8 cellular contexts compared by ENCODE assay signal in the genomic region with DNA sequence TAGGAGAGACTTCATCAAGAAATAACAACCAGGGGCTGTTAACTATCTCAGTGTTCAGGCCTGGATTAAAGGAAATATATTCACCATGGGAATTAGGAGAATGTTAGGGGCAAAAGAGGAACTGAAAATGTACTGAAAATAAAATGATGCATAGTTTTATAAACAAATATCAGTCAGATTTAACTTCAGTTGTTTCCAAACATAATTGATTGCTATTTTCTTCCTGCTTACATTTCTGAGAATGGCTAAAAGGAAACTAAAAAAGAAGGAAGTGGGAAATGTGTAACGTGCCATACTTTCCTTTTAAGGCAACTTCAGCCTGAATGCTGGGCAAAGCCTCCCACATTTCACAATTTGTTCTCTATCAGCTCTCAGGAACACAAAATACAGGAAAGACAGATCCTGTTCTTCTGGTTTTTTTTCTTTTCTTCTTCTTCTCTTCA.
DNase-seq lines count a peak whose midpoint lies in the region; ATAC-seq and TF ChIP-seq lines count a peak whose summit lies in the region.

No MANE protein-coding gene starts in this region.

- no peaks in the 10 kb centered on the region for H3K9me3 ChIP-seq in mesenchymal stem cell (ENCODE audit: control insufficient read depth, low read length)

- no peak overlapping the region for H3K4ac ChIP-seq in mesenchymal stem cell (ENCODE audit: low read depth in 1 of 2, low read length in 2 of 2)

- H3K4me2 ChIP-seq in mesenchymal stem cell (ENCODE audit: low read length, poor library complexity, severe bottlenecking): no peak overlapping the region

- H3K4me1 ChIP-seq in mesenchymal stem cell (ENCODE audit: control insufficient read depth, insufficient read depth, low read depth, low read length) (no peaks in the 10 kb centered on the region), urinary bladder (ENCODE audit: insufficient read depth) (peaks cover 2% of the 10 kb centered on the region)

- H3K9ac ChIP-seq in mesenchymal stem cell (ENCODE audit: low read length): peak overlapping the region; percentile 57

- no peak overlapping the region for H2AFZ ChIP-seq in mesenchymal stem cell (ENCODE audit: low read depth, low read length)

- no peaks in the 10 kb centered on the region for H3K27me3 Mint-ChIP-seq in activated naive CD8-positive, alpha-beta T cell treated with anti-CD3 and anti-CD28 coated beads, Interleukin-2, amount 10 ng/mL, durations not matched to agents 7 days and 5 days
- no peaks in the 10 kb centered on the region for H3K27me3 Mint-ChIP-seq in activated naive CD8-positive, alpha-beta T cell treated with anti-CD3 and anti-CD28 coated beads, Interleukin-2, amount 50 U/mL, for 24 hours
- no peaks in the 10 kb centered on the region for H3K27me3 Mint-ChIP-seq in naive thymus-derived CD8-positive, alpha-beta T cell

- H3K4me1 Mint-ChIP-seq in activated naive CD8-positive, alpha-beta T cell treated with anti-CD3 and anti-CD28 coated beads, Interleukin-2, amount 10 ng/mL, durations not matched to agents 7 days and 5 days: peaks cover 49% of the 10 kb centered on the region
- peaks cover 26% of the 10 kb centered on the region for H3K4me1 Mint-ChIP-seq in activated naive CD8-positive, alpha-beta T cell treated with anti-CD3 and anti-CD28 coated beads, Interleukin-2, amount 50 U/mL, for 24 hours
- peaks cover 10 to 54% (median 20%) of the 10 kb centered on the region in 4 donors for H3K4me1 Mint-ChIP-seq in naive thymus-derived CD8-positive, alpha-beta T cell

- H2BK15ac ChIP-seq in mesenchymal stem cell (ENCODE audit: low read depth, poor library complexity, severe bottlenecking): no peak overlapping the region

- DNase-seq in activated naive CD8-positive, alpha-beta T cell treated with anti-CD3 and anti-CD28 coated beads, Interleukin-2, amount 10 ng/mL, durations not matched to agents 7 days and 5 days: no peak
- DNase-seq in activated naive CD8-positive, alpha-beta T cell treated with anti-CD3 and anti-CD28 coated beads, Interleukin-2, amount 50 U/mL, for 24 hours: no peak
- DNase-seq in choroid plexus epithelial cell (ENCODE audit: low read depth) (peak; percentile 70), mesenchymal stem cell (peak; percentile 67), iPS-NIHi11 (ENCODE audit: low spot score) (no peak)
- no peak for DNase-seq in naive thymus-derived CD8-positive, alpha-beta T cell

- H2BK12ac ChIP-seq in mesenchymal stem cell (ENCODE audit: low read length in 2 of 2): no peak overlapping the region

- H3K27ac ChIP-seq in mesenchymal stem cell (ENCODE audit: low read length, poor library complexity, severe bottlenecking) (no peak overlapping the region), urinary bladder (ENCODE audit: low read depth) (peak overlapping the region; percentile 86)

- H3K4me3 Mint-ChIP-seq in activated naive CD8-positive, alpha-beta T cell treated with anti-CD3 and anti-CD28 coated beads, Interleukin-2, amount 10 ng/mL, durations not matched to agents 7 days and 5 days: peak overlapping the region; percentile 16
- no peak overlapping the region for H3K4me3 Mint-ChIP-seq in activated naive CD8-positive, alpha-beta T cell treated with anti-CD3 and anti-CD28 coated beads, Interleukin-2, amount 50 U/mL, for 24 hours
- H3K4me3 Mint-ChIP-seq in naive thymus-derived CD8-positive, alpha-beta T cell: no peak overlapping the region

- 0% methylated on average over 1 of the region's 1 CpG for WGBS in mesenchymal stem cell
- WGBS in urinary bladder: 3% methylated on average over 1 of the region's 1 CpG

- H3K4me3 ChIP-seq in choroid plexus epithelial cell (ENCODE audit: low read depth, low read length): no peak overlapping the region
- H3K4me3 ChIP-seq in mesenchymal stem cell (ENCODE audit: insufficient read depth in 1 of 2, low read depth in 1 of 2, low read length in 2 of 2): no peak overlapping the region
- H3K4me3 ChIP-seq in urinary bladder (ENCODE audit: low read depth, low read length): no peak overlapping the region

- no peaks in the 10 kb centered on the region for H3K27me3 ChIP-seq in mesenchymal stem cell (ENCODE audit: control insufficient read depth in 1 of 2, insufficient read depth in 1 of 2, low read length in 2 of 2)

- no peak overlapping the region for H3K14ac ChIP-seq in mesenchymal stem cell (ENCODE audit: low read length in 2 of 2)

- H3K18ac ChIP-seq in mesenchymal stem cell (ENCODE audit: low read depth in 1 of 2, low read length in 2 of 2): peak overlapping the region in 1 of 2 experiments; percentile 55

- peaks cover 8% of the 10 kb centered on the region for H3K79me1 ChIP-seq in mesenchymal stem cell (replicated peaks; ENCODE audit: low read length, poor library complexity, severe bottlenecking)

- no peak overlapping the region for H2BK120ac ChIP-seq in mesenchymal stem cell (ENCODE audit: low read depth, low read length)

- TF ChIP-seq CTCF in choroid plexus epithelial cell (conservative IDR thresholded peaks at IDR 0.05; ENCODE audit: low read depth, low read length): no peak

- peak overlapping the region; percentile 3 for H3K27ac Mint-ChIP-seq in activated naive CD8-positive, alpha-beta T cell treated with anti-CD3 and anti-CD28 coated beads, Interleukin-2, amount 10 ng/mL, durations not matched to agents 7 days and 5 days
- H3K27ac Mint-ChIP-seq in activated naive CD8-positive, alpha-beta T cell treated with anti-CD3 and anti-CD28 coated beads, Interleukin-2, amount 50 U/mL, for 24 hours: no peak overlapping the region
- H3K27ac Mint-ChIP-seq in naive thymus-derived CD8-positive, alpha-beta T cell: peak overlapping the region in 4 of 10 donors; percentile 2 to 39 (median 13)

- H3K36me3 Mint-ChIP-seq in activated naive CD8-positive, alpha-beta T cell treated with anti-CD3 and anti-CD28 coated beads, Interleukin-2, amount 10 ng/mL, durations not matched to agents 7 days and 5 days: peaks cover 12% of the 10 kb centered on the region
- peaks cover 2% of the 10 kb centered on the region for H3K36me3 Mint-ChIP-seq in activated naive CD8-positive, alpha-beta T cell treated with anti-CD3 and anti-CD28 coated beads, Interleukin-2, amount 50 U/mL, for 24 hours (ENCODE audit: low read depth)
- peaks cover 0 to 2% (median 0%) of the 10 kb centered on the region in 3 donors for H3K36me3 Mint-ChIP-seq in naive thymus-derived CD8-positive, alpha-beta T cell

- H4K8ac ChIP-seq in mesenchymal stem cell (ENCODE audit: low read length): no peak overlapping the region

- H3K36me3 ChIP-seq in mesenchymal stem cell (ENCODE audit: control insufficient read depth in 1 of 2, insufficient read depth in 2 of 2, low read depth in 1 of 2, low read length in 2 of 2) (peaks cover 0 to 3% of the 10 kb centered on the region in 2 experiments), urinary bladder (ENCODE audit: insufficient read depth) (no peaks in the 10 kb centered on the region)

- H3K23ac ChIP-seq in mesenchymal stem cell (ENCODE audit: low read length in 2 of 2): no peak overlapping the region

- H2AK5ac ChIP-seq in mesenchymal stem cell (ENCODE audit: low read length, severe bottlenecking): no peak overlapping the region

- POLR2A ChIA-PET in activated naive CD8-positive, alpha-beta T cell treated with anti-CD3 and anti-CD28 coated beads, Interleukin-2, amount 10 ng/mL, durations not matched to agents 7 days and 5 days (lab: Charles Lee): no interaction called here
- POLR2A ChIA-PET in naive thymus-derived CD8-positive, alpha-beta T cell (lab: Charles Lee): no interaction called here

- peaks cover 2% of the 10 kb centered on the region for H3K9me3 Mint-ChIP-seq in activated naive CD8-positive, alpha-beta T cell treated with anti-CD3 and anti-CD28 coated beads, Interleukin-2, amount 10 ng/mL, durations not matched to agents 7 days and 5 days
- no peaks in the 10 kb centered on the region for H3K9me3 Mint-ChIP-seq in activated naive CD8-positive, alpha-beta T cell treated with anti-CD3 and anti-CD28 coated beads, Interleukin-2, amount 50 U/mL, for 24 hours
- H3K9me3 Mint-ChIP-seq in naive thymus-derived CD8-positive, alpha-beta T cell: peaks cover 0 to 2% (median 0%) of the 10 kb centered on the region in 9 donors

- H2BK5ac ChIP-seq in mesenchymal stem cell (ENCODE audit: low read depth, low read length, poor library complexity, severe bottlenecking): no peak overlapping the region

- no peak overlapping the region for H4K91ac ChIP-seq in mesenchymal stem cell (ENCODE audit: low read length)

- no peak for ATAC-seq in activated naive CD8-positive, alpha-beta T cell treated with anti-CD3 and anti-CD28 coated beads, Interleukin-2, amount 10 ng/mL, durations not matched to agents 7 days and 5 days (ENCODE audit: low read depth)
- ATAC-seq in activated naive CD8-positive, alpha-beta T cell treated with anti-CD3 and anti-CD28 coated beads, Interleukin-2, amount 50 U/mL, for 24 hours: no peak
- ATAC-seq in HG03135 (IDR thresholded peaks at IDR 0.05; ENCODE audit: unreplicated experiment): no peak
- ATAC-seq in naive thymus-derived CD8-positive, alpha-beta T cell: no peak

Comparison
In these comparisons a context has a peak if more than half of its experiments do, and no peak if none do; other contexts are left out.
1. DNase-seq: peak in choroid plexus epithelial cell (single experiment) and mesenchymal stem cell (single experiment); none in activated naive CD8-positive, alpha-beta T cell treated with anti-CD3 and anti-CD28 coated beads, Interleukin-2, amount 10 ng/mL, durations not matched to agents 7 days and 5 days (single experiment), activated naive CD8-positive, alpha-beta T cell treated with anti-CD3 and anti-CD28 coated beads, Interleukin-2, amount 50 U/mL, for 24 hours (single experiment), iPS-NIHi11 (single experiment) and naive thymus-derived CD8-positive, alpha-beta T cell (0 of 10).